ENCODE assay signal across 1 cellular context in the genomic region with DNA sequence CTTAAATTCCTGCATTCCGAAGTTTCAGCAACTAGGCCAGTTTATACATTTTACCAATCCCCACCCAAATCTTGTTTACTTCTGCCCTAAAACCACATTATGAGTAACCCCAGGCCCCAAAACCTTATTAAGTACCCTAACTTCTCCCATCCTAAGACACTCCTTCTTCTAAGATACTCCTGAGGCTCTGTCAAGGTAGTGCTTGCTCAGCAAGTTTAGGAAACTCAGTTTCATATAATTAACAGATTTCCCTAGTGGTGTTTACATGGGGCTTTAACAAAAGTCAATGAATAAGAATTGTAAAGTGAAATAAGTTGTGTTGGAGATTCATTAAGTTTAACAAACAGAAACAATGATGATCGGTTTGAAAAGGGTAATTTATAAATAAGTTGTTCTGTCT.
TF ChIP-seq lines count a peak whose summit lies in the region.

No MANE protein-coding gene starts in this region.

TF ChIP-seq in K562, 482 proteins besides CTCF, POLR2A, EP300 and RAD21 (continued from another document):
- TF ChIP-seq, protein P1, sequence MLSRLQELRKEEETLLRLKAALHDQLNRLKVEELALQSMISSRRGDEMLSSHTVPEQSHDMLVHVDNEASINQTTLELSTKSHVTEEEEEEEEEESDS (CRISPR knock-in tag; IDR thresholded peaks at IDR 0.05): no peak
- no peak for TF ChIP-seq ZNF263 (CRISPR knock-in tag; IDR thresholded peaks at IDR 0.05; ENCODE audit: borderline replicate concordance)
- TF ChIP-seq MAFG (tag; conservative IDR thresholded peaks at IDR 0.05): peak; percentile 53; the same call in 1 of the 2 replicates
- no peak for TF ChIP-seq HDAC8 (tag; IDR thresholded peaks at IDR 0.05)
- peak; percentile 38; the same call in 1 of the 2 replicates for TF ChIP-seq MAFF (IDR thresholded peaks at IDR 0.05; ENCODE audit: low read length)
- TF ChIP-seq DACH1 (IDR thresholded peaks at IDR 0.05; ENCODE audit: partially characterized antibody): no peak
- peak; percentile 71 for TF ChIP-seq C11orf30 (IDR thresholded peaks at IDR 0.05; ENCODE audit: low read depth)
- no peak for TF ChIP-seq HDAC2 (IDR thresholded peaks at IDR 0.05)
